14 cellular contexts compared by ENCODE assay signal in the genomic region with DNA sequence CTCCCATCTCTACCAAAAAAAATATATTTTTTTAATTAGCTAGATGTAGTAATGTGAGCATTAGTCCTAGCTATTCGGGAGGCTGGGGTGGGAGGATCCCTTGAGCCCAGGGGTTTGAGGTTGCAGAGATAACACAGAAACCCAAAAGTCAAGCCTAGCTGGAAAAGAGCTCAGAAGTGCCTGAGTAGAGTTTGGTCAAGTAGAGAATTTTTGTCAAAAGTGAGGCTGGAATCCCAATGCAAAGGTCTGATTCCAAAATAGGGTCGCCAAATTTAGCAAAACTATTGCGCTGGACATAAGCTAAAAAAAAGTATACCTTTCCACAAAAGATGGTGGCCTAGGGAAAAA. TPM values are rescaled to one million over a fixed set of nuclear protein-coding genes. Genes with fewer than 3 reads are reported as not detected.
DNase-seq lines count a peak whose midpoint lies in the region; ATAC-seq and TF ChIP-seq lines count a peak whose summit lies in the region.
"Had no signal": no experiment of that assay in that cellular context is flagged by ENCODE, and none has a peak within 500 bp of the region (broad histone marks: within the 10 kb centered on the region; RNA-seq: fewer than 3 reads in every experiment).

No MANE protein-coding gene starts in this region.

- H3K27me3 ChIP-seq in KMS-11 (ENCODE audit: insufficient read depth, low read depth) (no peaks in the 10 kb centered on the region), thoracic aorta (replicated peaks; ENCODE audit: insufficient read depth) (no peaks in the 10 kb centered on the region), esophagus squamous epithelium (no peaks in the 10 kb centered on the region)
- H3K27me3 ChIP-seq: BE2C, cardiac muscle cell, testis had no signal

- peak; percentile 11 for DNase-seq in medulla oblongata (ENCODE audit: extremely low spot score)
- no peak for DNase-seq in thoracic aorta (ENCODE audit: low spot score)
- no peak for DNase-seq in esophagus squamous epithelium (lab: John Stamatoyannopoulos, UW)
- DNase-seq in activated CD8-positive, alpha-beta memory T cell treated with anti-CD3 and anti-CD28 coated beads, Interleukin-2, amount 50 U/mL, for 4 hours: no peak
- no peak for DNase-seq in activated T-helper 2 cell treated with anti-CD3 and anti-CD28 coated beads, Interferon-gamma antibody, Interleukin-2, Interleukin-4, amounts not matched to agents 10 μg/mL and 5 μg/mL and 100 μg/mL, durations not matched to agents 14 hours and 24 hours and 36 hours (ENCODE audit: low spot score)

- H3K9me3 ChIP-seq in thoracic aorta (no peaks in the 10 kb centered on the region), esophagus squamous epithelium (no peaks in the 10 kb centered on the region)
- H3K9me3 ChIP-seq: BE2C, testis had no signal

- peaks cover 5% of the 10 kb centered on the region for H3K9me3 Mint-ChIP-seq in activated T-helper 17 cell treated with anti-CD3 and anti-CD28 coated beads, Interleukin-2, amount 50 U/mL, for 72 hours
- H3K9me3 Mint-ChIP-seq in activated T-helper 2 cell treated with anti-CD3 and anti-CD28 coated beads, Interferon-gamma antibody, Interleukin-2, Interleukin-4, amounts not matched to agents 10 μg/mL and 5 μg/mL and 100 μg/mL, durations not matched to agents 14 hours and 24 hours and 36 hours: no peaks in the 10 kb centered on the region
- H3K9me3 Mint-ChIP-seq: activated naive CD8-positive, alpha-beta T cell treated with anti-CD3 and anti-CD28 coated beads, Interleukin-2, amount 50 U/mL, for 24 hours; neural crest cell had no signal

- H3K36me3 ChIP-seq in KMS-11 (ENCODE audit: insufficient read depth): no peaks in the 10 kb centered on the region
- H3K36me3 ChIP-seq in thoracic aorta: no peaks in the 10 kb centered on the region
- H3K36me3 ChIP-seq in esophagus squamous epithelium: no peaks in the 10 kb centered on the region
- H3K36me3 ChIP-seq: BE2C, cardiac muscle cell had no signal

- H3K4me3 ChIP-seq in KMS-11 (IDR thresholded peaks at IDR 0.05; ENCODE audit: insufficient read depth, low read depth, low read length): no peak overlapping the region
- peak overlapping the region; percentile 42 for H3K4me3 ChIP-seq in thoracic aorta
- H3K4me3 ChIP-seq in esophagus squamous epithelium: peak overlapping the region in 1 of 4 donors; percentile 21
- H3K4me3 ChIP-seq: cardiac muscle cell, testis had no signal

- no peak overlapping the region for H3K9ac ChIP-seq in KMS-11

- H3K27ac Mint-ChIP-seq in activated T-helper 17 cell treated with anti-CD3 and anti-CD28 coated beads, Interleukin-2, amount 50 U/mL, for 72 hours: no peak overlapping the region
- no peak overlapping the region for H3K27ac Mint-ChIP-seq in activated T-helper 2 cell treated with anti-CD3 and anti-CD28 coated beads, Interferon-gamma antibody, Interleukin-2, Interleukin-4, amounts not matched to agents 10 μg/mL and 5 μg/mL and 100 μg/mL, durations not matched to agents 14 hours and 24 hours and 36 hours
- H3K27ac Mint-ChIP-seq: activated CD8-positive, alpha-beta T cell treated with anti-CD3 and anti-CD28 coated beads, Interleukin-2, amount 10 ng/mL, durations not matched to agents 7 days and 5 days; activated naive CD8-positive, alpha-beta T cell treated with anti-CD3 and anti-CD28 coated beads, Interleukin-2, amount 50 U/mL, for 24 hours had no signal

- intact Hi-C loops in esophagus squamous epithelium (cut with DNase I): loop anchor here (10.0 kb wide), 1 partner anchor 333 kb away; no protein-coding TSS in a partner anchor
- intact Hi-C loops in activated T-helper 2 cell treated with anti-CD3 and anti-CD28 coated beads, Interferon-gamma antibody, Interleukin-2, Interleukin-4, amounts not matched to agents 10 μg/mL and 5 μg/mL and 100 μg/mL, durations not matched to agents 14 hours and 24 hours and 36 hours (cut with micrococcal nuclease): loop anchor here (10.0 kb wide), 1 partner anchor 53 kb away; no protein-coding TSS in a partner anchor

- TF ChIP-seq POLR2A in esophagus squamous epithelium (IDR thresholded peaks at IDR 0.05): no peak

- H3K4me2 ChIP-seq in KMS-11: peak overlapping the region; percentile 93

- peaks cover 15% of the 10 kb centered on the region for H3K4me1 ChIP-seq in KMS-11 (ENCODE audit: low read depth, poor library complexity, severe bottlenecking)
- H3K4me1 ChIP-seq in thoracic aorta (ENCODE audit: control insufficient read depth in 1 of 2, low read depth in 2 of 2): no peaks in the 10 kb centered on the region
- peaks cover 0 to 8% (median 0%) of the 10 kb centered on the region in 3 donors for H3K4me1 ChIP-seq in esophagus squamous epithelium
- H3K4me1 ChIP-seq: BE2C had no signal

- no peak for ATAC-seq in activated T-helper 17 cell treated with anti-CD3 and anti-CD28 coated beads, Interleukin-2, amount 50 U/mL, for 72 hours (replicated peaks)
- no peak for ATAC-seq in thoracic aorta (ENCODE audit: insufficient number of reproducible peaks, low FRiP score, low read depth)

- 39 to 42% methylated on average over 3 of the region's 3 CpGs for WGBS in esophagus squamous epithelium, 2 donors

- no peak for TF ChIP-seq CTCF in KMS-11 (conservative IDR thresholded peaks at IDR 0.05; ENCODE audit: low read depth, low read length)
- no peak for TF ChIP-seq CTCF in thoracic aorta (IDR thresholded peaks at IDR 0.05)
- no peak for TF ChIP-seq CTCF in esophagus squamous epithelium (IDR thresholded peaks at IDR 0.05)

- no peaks in the 10 kb centered on the region for H4K20me1 ChIP-seq in KMS-11 (ENCODE audit: insufficient read depth)

- H2AFZ ChIP-seq in KMS-11 (ENCODE audit: low read depth): peak overlapping the region; percentile 87

- H3K79me2 ChIP-seq in KMS-11 (ENCODE audit: insufficient read depth, low read depth): no peaks in the 10 kb centered on the region

- no peaks in the 10 kb centered on the region for H3K36me3 Mint-ChIP-seq in activated T-helper 17 cell treated with anti-CD3 and anti-CD28 coated beads, Interleukin-2, amount 50 U/mL, for 72 hours (ENCODE audit: low read depth)
- no peaks in the 10 kb centered on the region for H3K36me3 Mint-ChIP-seq in activated T-helper 2 cell treated with anti-CD3 and anti-CD28 coated beads, Interferon-gamma antibody, Interleukin-2, Interleukin-4, amounts not matched to agents 10 μg/mL and 5 μg/mL and 100 μg/mL, durations not matched to agents 14 hours and 24 hours and 36 hours (ENCODE audit: low read depth)

- H3K27ac ChIP-seq in KMS-11: no peak overlapping the region
- no peak overlapping the region for H3K27ac ChIP-seq in thoracic aorta
- no peak overlapping the region for H3K27ac ChIP-seq in esophagus squamous epithelium
- H3K27ac ChIP-seq: cardiac muscle cell, HL-60, testis had no signal

- peak overlapping the region; percentile 47 for H3K4me3 Mint-ChIP-seq in activated T-helper 17 cell treated with anti-CD3 and anti-CD28 coated beads, Interleukin-2, amount 50 U/mL, for 72 hours
- H3K4me3 Mint-ChIP-seq in activated T-helper 2 cell treated with anti-CD3 and anti-CD28 coated beads, Interferon-gamma antibody, Interleukin-2, Interleukin-4, amounts not matched to agents 10 μg/mL and 5 μg/mL and 100 μg/mL, durations not matched to agents 14 hours and 24 hours and 36 hours (ENCODE audit: low read depth): no peak overlapping the region
- H3K4me3 Mint-ChIP-seq: activated naive CD8-positive, alpha-beta T cell treated with anti-CD3 and anti-CD28 coated beads, Interleukin-2, amount 50 U/mL, for 24 hours; neural crest cell had no signal

- H3K4me1 Mint-ChIP-seq in activated T-helper 17 cell treated with anti-CD3 and anti-CD28 coated beads, Interleukin-2, amount 50 U/mL, for 72 hours: peaks cover 5% of the 10 kb centered on the region
- peaks cover 2% of the 10 kb centered on the region for H3K4me1 Mint-ChIP-seq in activated T-helper 2 cell treated with anti-CD3 and anti-CD28 coated beads, Interferon-gamma antibody, Interleukin-2, Interleukin-4, amounts not matched to agents 10 μg/mL and 5 μg/mL and 100 μg/mL, durations not matched to agents 14 hours and 24 hours and 36 hours (ENCODE audit: low read depth)

- no peaks in the 10 kb centered on the region for H3K27me3 Mint-ChIP-seq in activated T-helper 17 cell treated with anti-CD3 and anti-CD28 coated beads, Interleukin-2, amount 50 U/mL, for 72 hours
- H3K27me3 Mint-ChIP-seq in activated T-helper 2 cell treated with anti-CD3 and anti-CD28 coated beads, Interferon-gamma antibody, Interleukin-2, Interleukin-4, amounts not matched to agents 10 μg/mL and 5 μg/mL and 100 μg/mL, durations not matched to agents 14 hours and 24 hours and 36 hours (ENCODE audit: low read depth): peaks cover 2% of the 10 kb centered on the region
- H3K27me3 Mint-ChIP-seq: activated naive CD8-positive, alpha-beta T cell treated with anti-CD3 and anti-CD28 coated beads, Interleukin-2, amount 50 U/mL, for 24 hours had no signal

RNA-seq across cellular contexts. Expression of a gene that starts 15.5 kb away (rescaled TPM):
- 100 to 1,000 TPM in 1 of 2 donors, 10 to 100 TPM in 1; 88.9 to 121 TPM for total RNA-seq in activated T-helper 17 cell treated with anti-CD3 and anti-CD28 coated beads, Interleukin-2, amount 50 U/mL, for 72 hours
- total RNA-seq in thoracic aorta (10 to 100 TPM; 22.6 to 41.2 TPM), esophagus squamous epithelium (10 to 100 TPM; 22.7 to 29.5 (median 25.4) TPM)
- 119 and 132 TPM in 2 replicates for total RNA-seq in activated T-helper 2 cell treated with anti-CD3 and anti-CD28 coated beads, Interferon-gamma antibody, Interleukin-2, Interleukin-4, amounts not matched to agents 10 μg/mL and 5 μg/mL and 100 μg/mL, durations not matched to agents 14 hours and 24 hours and 36 hours
